ENCODE assay signal across 8 cellular contexts in the genomic region with DNA sequence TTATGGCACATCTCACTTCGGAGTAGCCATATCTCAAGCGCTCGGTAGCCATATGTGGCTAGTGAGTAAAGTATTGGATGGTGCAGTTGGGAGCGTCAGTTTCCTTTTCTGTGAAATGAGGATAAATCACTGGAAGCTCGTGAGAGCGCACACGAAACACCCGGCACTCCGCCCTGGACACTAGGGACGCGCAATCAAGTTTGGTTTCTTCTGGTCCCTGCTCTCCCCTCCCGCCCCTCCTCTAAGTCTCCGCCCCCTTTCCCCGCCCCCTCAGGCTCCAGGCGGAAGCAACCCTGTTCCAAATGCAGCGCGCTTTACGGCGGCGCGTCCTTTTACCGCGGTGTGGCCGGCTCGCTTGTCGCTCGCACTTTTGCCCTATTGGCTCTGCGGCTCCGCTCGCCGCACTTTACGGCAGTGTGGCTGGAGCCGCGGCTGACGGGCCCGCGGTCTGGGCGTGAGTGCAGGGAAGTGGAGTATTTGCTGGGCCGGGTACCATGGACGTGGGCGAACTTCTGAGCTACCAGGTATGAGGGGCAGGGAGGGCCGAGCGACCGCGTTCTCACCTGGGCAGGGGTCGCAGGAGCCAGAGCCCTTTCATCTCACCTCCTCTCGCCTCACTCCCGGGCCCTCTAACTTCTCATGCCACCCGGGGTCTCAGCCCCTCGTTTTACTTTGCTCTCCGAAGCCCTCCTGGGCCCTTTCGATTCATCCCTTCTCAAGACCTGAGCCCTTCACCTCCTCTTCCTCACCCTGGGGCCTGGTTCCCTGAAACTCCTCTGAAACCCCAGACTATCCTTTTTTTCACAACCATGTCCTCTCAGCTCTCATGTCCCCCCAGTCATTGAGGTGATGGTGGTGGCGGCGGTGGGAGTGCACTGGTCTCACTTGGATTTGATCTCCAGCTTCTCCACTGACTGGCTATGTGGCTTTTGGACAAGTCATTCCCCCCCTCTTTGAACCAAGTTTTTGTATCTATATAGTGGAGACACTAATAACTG. TPM values are rescaled to one million over a fixed set of nuclear protein-coding genes. Genes with fewer than 3 reads are reported as not detected.
A peak's percentile ranks its signal among the peaks of the same experiment; 100 is the strongest.
DNase-seq lines count a peak whose midpoint lies in the region; ATAC-seq and TF ChIP-seq lines count a peak whose summit lies in the region.

A gene with protein sequence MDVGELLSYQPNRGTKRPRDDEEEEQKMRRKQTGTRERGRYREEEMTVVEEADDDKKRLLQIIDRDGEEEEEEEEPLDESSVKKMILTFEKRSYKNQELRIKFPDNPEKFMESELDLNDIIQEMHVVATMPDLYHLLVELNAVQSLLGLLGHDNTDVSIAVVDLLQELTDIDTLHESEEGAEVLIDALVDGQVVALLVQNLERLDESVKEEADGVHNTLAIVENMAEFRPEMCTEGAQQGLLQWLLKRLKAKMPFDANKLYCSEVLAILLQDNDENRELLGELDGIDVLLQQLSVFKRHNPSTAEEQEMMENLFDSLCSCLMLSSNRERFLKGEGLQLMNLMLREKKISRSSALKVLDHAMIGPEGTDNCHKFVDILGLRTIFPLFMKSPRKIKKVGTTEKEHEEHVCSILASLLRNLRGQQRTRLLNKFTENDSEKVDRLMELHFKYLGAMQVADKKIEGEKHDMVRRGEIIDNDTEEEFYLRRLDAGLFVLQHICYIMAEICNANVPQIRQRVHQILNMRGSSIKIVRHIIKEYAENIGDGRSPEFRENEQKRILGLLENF (plus strand): TSS at position 402 of the 998 bp plus-strand sequence. CDS start 93 bp downstream, at position 495.

- TF ChIP-seq CTCF in glutamatergic neuron (IDR thresholded peaks at IDR 0.05; ENCODE audit: partially characterized antibody, unreplicated experiment) = no peak
- peak; percentile 6 for TF ChIP-seq CTCF in osteocyte (IDR thresholded peaks at IDR 0.05)
- no peak for TF ChIP-seq CTCF in thoracic aorta (IDR thresholded peaks at IDR 0.05)

- H3K36me3 Mint-ChIP-seq in activated naive CD4-positive, alpha-beta T cell treated with anti-CD3 and anti-CD28 coated beads, Interleukin-2, amount 50 U/mL, for 72 hours = peaks cover 0 to 10% of the 10 kb centered on the region in 2 donors
- H3K36me3 Mint-ChIP-seq in glutamatergic neuron (ENCODE audit: unreplicated experiment) = no peaks in the 10 kb centered on the region
- H3K36me3 Mint-ChIP-seq in osteocyte (ENCODE audit: unreplicated experiment) = no peaks in the 10 kb centered on the region

- TF ChIP-seq POLR2A in GM10847 (IDR thresholded peaks at IDR 0.05; ENCODE audit: extremely low read depth, insufficient read length) = peak; percentile 61

- no peaks in the 10 kb centered on the region for H3K27me3 ChIP-seq in thoracic aorta (replicated peaks; ENCODE audit: insufficient read depth)

- no peaks in the 10 kb centered on the region for H3K9me3 ChIP-seq in thoracic aorta

- peak within 1 kb of the TSS; percentile 99 to 100 for H3K27ac Mint-ChIP-seq in activated naive CD4-positive, alpha-beta T cell treated with anti-CD3 and anti-CD28 coated beads, Interleukin-2, amount 50 U/mL, for 72 hours
- H3K27ac Mint-ChIP-seq in glutamatergic neuron (ENCODE audit: unreplicated experiment) = peak within 1 kb of the TSS; percentile 83
- peak within 1 kb of the TSS; percentile 70 for H3K27ac Mint-ChIP-seq in osteocyte (ENCODE audit: unreplicated experiment)

- peaks cover 3% of the 10 kb centered on the region for H3K27me3 Mint-ChIP-seq in glutamatergic neuron (ENCODE audit: unreplicated experiment)
- peaks cover 19% of the 10 kb centered on the region for H3K27me3 Mint-ChIP-seq in osteocyte (ENCODE audit: unreplicated experiment)

- H3K9me3 Mint-ChIP-seq in activated naive CD4-positive, alpha-beta T cell treated with anti-CD3 and anti-CD28 coated beads, Interleukin-2, amount 50 U/mL, for 72 hours = no peaks in the 10 kb centered on the region
- no peaks in the 10 kb centered on the region for H3K9me3 Mint-ChIP-seq in glutamatergic neuron (ENCODE audit: unreplicated experiment)
- H3K9me3 Mint-ChIP-seq in osteocyte (ENCODE audit: unreplicated experiment) = no peaks in the 10 kb centered on the region

- H3K4me1 Mint-ChIP-seq in glutamatergic neuron (ENCODE audit: low read depth, unreplicated experiment) (peaks cover 5% of the 10 kb centered on the region), osteocyte (ENCODE audit: unreplicated experiment) (peaks cover 20% of the 10 kb centered on the region)

- H3K4me3 ChIP-seq in thoracic aorta = peak within 1 kb of the TSS; percentile 85

- H3K4me3 Mint-ChIP-seq in glutamatergic neuron (ENCODE audit: unreplicated experiment) (peak within 1 kb of the TSS; percentile 100), osteocyte (ENCODE audit: unreplicated experiment) (peak within 1 kb of the TSS; percentile 97)

- no peak within 1 kb of the TSS for H3K27ac ChIP-seq in thoracic aorta

- ATAC-seq in HG02642 (IDR thresholded peaks at IDR 0.05; ENCODE audit: poor library complexity, unreplicated experiment) = peak; percentile 86
- peak; percentile 90 to 96 for ATAC-seq in activated naive CD4-positive, alpha-beta T cell treated with anti-CD3 and anti-CD28 coated beads, Interleukin-2, amount 50 U/mL, for 72 hours
- ATAC-seq in thoracic aorta (ENCODE audit: insufficient number of reproducible peaks, low FRiP score, low read depth) = peak; percentile 96

- DNase-seq in NCI-H1105 treated with DMSO at 0.1 percent for 48 hours (lab: John Stamatoyannopoulos, UW) (peak; percentile 96), SKM-1 treated with dmso at 0.1 percent for 144 hours (lab: John Stamatoyannopoulos, UW; ENCODE audit: unreplicated experiment) (peak; percentile 87), glutamatergic neuron (peak; percentile 98), osteocyte (ENCODE audit: extremely low spot score, unreplicated experiment) (peak; percentile 99), thoracic aorta (ENCODE audit: low spot score) (peak; percentile 91)
- DNase-seq in activated naive CD4-positive, alpha-beta T cell treated with anti-CD3 and anti-CD28 coated beads, Interleukin-2, amount 50 U/mL, for 72 hours (ENCODE audit: low spot score in 2 of 2) = peak; percentile 93 to 94

- H3K36me3 ChIP-seq in thoracic aorta = no peaks in the 10 kb centered on the region

- peaks cover 13 to 21% of the 10 kb centered on the region in 2 donors for H3K4me1 ChIP-seq in thoracic aorta (ENCODE audit: control insufficient read depth in 1 of 2, low read depth in 2 of 2)

RNA-seq across cellular contexts. Expression of the gene that starts here (rescaled TPM):
- 10 to 100 TPM; 68.9 to 79.4 TPM for total RNA-seq in activated naive CD4-positive, alpha-beta T cell treated with anti-CD3 and anti-CD28 coated beads, Interleukin-2, amount 50 U/mL, for 72 hours
- total RNA-seq in glutamatergic neuron (ENCODE audit: unreplicated experiment) (58.0 TPM), osteocyte (43.4 and 52.5 TPM in 2 replicates), thoracic aorta (10 to 100 TPM; 22.6 to 34.3 TPM)
